ENCODE assay signal across 22 cellular contexts in the genomic region with DNA sequence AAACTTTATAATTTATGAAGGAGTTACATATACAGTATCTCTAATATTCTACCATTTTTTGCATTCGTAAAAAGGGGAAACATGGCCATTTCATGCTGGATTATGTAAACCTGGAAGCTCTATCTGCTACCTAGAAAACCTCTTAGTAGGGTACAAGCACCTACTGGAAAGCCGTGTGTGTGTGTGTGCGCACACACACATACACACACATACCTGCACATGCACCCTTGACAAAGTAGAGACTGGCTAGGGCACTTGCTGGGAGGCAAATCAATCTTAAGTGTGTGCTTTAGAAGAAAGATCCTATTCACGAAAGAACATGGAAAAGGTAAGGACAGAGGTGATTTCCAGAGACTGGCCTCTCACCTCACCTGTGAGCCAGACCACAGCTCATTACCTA.
"Had no signal": no experiment of that assay in that cellular context is flagged by ENCODE, and none has a peak within 500 bp of the region (broad histone marks: within the 10 kb centered on the region; RNA-seq: fewer than 3 reads in every experiment).

No MANE protein-coding gene starts in this region.

- H3K4me1 Mint-ChIP-seq: activated CD4-positive, alpha-beta memory T cell treated with anti-CD3 and anti-CD28 coated beads, Interleukin-2, amount 10 ng/mL, durations not matched to agents 7 days and 5 days; activated CD8-positive, alpha-beta memory T cell treated with anti-CD3 and anti-CD28 coated beads, Interleukin-2, amount 10 ng/mL, durations not matched to agents 7 days and 5 days; activated T-helper 17 cell treated with anti-CD3 and anti-CD28 coated beads, Interleukin-2, amount 50 U/mL, for 72 hours had no signal

- H3K4me3 ChIP-seq: dorsolateral prefrontal cortex, thyroid gland, uterus had no signal

- H3K36me3 Mint-ChIP-seq: activated CD8-positive, alpha-beta memory T cell treated with anti-CD3 and anti-CD28 coated beads, Interleukin-2, amount 10 ng/mL, durations not matched to agents 7 days and 5 days had no signal

- H3K27ac ChIP-seq: dorsolateral prefrontal cortex, thyroid gland, uterus had no signal

- H3K4me3 Mint-ChIP-seq: activated CD4-positive, alpha-beta memory T cell treated with anti-CD3 and anti-CD28 coated beads, Interleukin-2, amount 10 ng/mL, durations not matched to agents 7 days and 5 days; activated CD8-positive, alpha-beta memory T cell treated with anti-CD3 and anti-CD28 coated beads, Interleukin-2, amount 10 ng/mL, durations not matched to agents 7 days and 5 days; activated T-helper 17 cell treated with anti-CD3 and anti-CD28 coated beads, Interleukin-2, amount 50 U/mL, for 72 hours; brain; nephron had no signal

- H3K27ac Mint-ChIP-seq: activated CD4-positive, alpha-beta memory T cell treated with anti-CD3 and anti-CD28 coated beads, Interleukin-2, amount 10 ng/mL, durations not matched to agents 7 days and 5 days; activated CD8-positive, alpha-beta memory T cell treated with anti-CD3 and anti-CD28 coated beads, Interleukin-2, amount 10 ng/mL, durations not matched to agents 7 days and 5 days; activated T-helper 17 cell treated with anti-CD3 and anti-CD28 coated beads, Interleukin-2, amount 50 U/mL, for 72 hours had no signal

- H3K9me3 ChIP-seq: thyroid gland, uterus had no signal

- H3K9me3 Mint-ChIP-seq: activated CD4-positive, alpha-beta memory T cell treated with anti-CD3 and anti-CD28 coated beads, Interleukin-2, amount 10 ng/mL, durations not matched to agents 7 days and 5 days had no signal

- DNase-seq: activated CD4-positive, alpha-beta memory T cell treated with anti-CD3 and anti-CD28 coated beads, Interleukin-2, amount 10 ng/mL, durations not matched to agents 7 days and 5 days; activated CD4-positive, alpha-beta T cell treated with anti-CD3 and anti-CD28 coated beads for 48 hours; activated CD4-positive, CD25-positive, alpha-beta regulatory T cell; activated CD8-positive, alpha-beta memory T cell treated with anti-CD3 and anti-CD28 coated beads, Interleukin-2, amount 10 ng/mL, durations not matched to agents 7 days and 5 days; activated naive CD4-positive, alpha-beta T cell treated with Interleukin-2 at 50 U/mL for 16 hours; central memory CD4-positive, alpha-beta T cell; dorsolateral prefrontal cortex; foreskin melanocyte; glutamatergic neuron; posterior cingulate gyrus; retina; stimulated activated CD4-positive, alpha-beta T cell treated with anti-CD3 and anti-CD28 coated beads, Interleukin-12 subunit alpha, Interleukin-12 subunit beta, amount 100 ng/mL, for 4 hours; stimulated activated CD4-positive, alpha-beta T cell treated with anti-CD3 and anti-CD28 coated beads, Interleukin-1b, Interleukin-23, amount 100 ng/mL, for 48 hours; stimulated activated CD8-positive, alpha-beta memory T cell treated with anti-CD3 and anti-CD28 coated beads, Interleukin-4, amount 100 ng/mL, for 48 hours; stimulated activated naive CD4-positive, alpha-beta T cell; T1000; thyroid gland; uterus had no signal

- H3K36me3 ChIP-seq: thyroid gland, uterus had no signal

- FAIRE-seq: colon had no signal

- H3K27me3 Mint-ChIP-seq: activated CD4-positive, alpha-beta memory T cell treated with anti-CD3 and anti-CD28 coated beads, Interleukin-2, amount 10 ng/mL, durations not matched to agents 7 days and 5 days; activated CD8-positive, alpha-beta memory T cell treated with anti-CD3 and anti-CD28 coated beads, Interleukin-2, amount 10 ng/mL, durations not matched to agents 7 days and 5 days had no signal

- H3K27me3 ChIP-seq: dorsolateral prefrontal cortex, thyroid gland, uterus had no signal

- ATAC-seq: activated CD8-positive, alpha-beta memory T cell treated with anti-CD3 and anti-CD28 coated beads, Interleukin-2, amount 10 ng/mL, durations not matched to agents 7 days and 5 days; activated T-helper 17 cell treated with anti-CD3 and anti-CD28 coated beads, Interleukin-2, amount 50 U/mL, for 72 hours had no signal

- H3K4me1 ChIP-seq: thyroid gland, uterus had no signal
